16 cellular contexts compared by ENCODE assay signal in genomic region chr9:133759946-133760345, GRCh38.
"Had no signal": no experiment of that assay in that cellular context is flagged by ENCODE, and none has a peak within 500 bp of the region (broad histone marks: within the 10 kb centered on the region; RNA-seq: fewer than 3 reads in every experiment).

No MANE protein-coding gene starts in this region.

- H3K27ac Mint-ChIP-seq: activated CD4-positive, alpha-beta T cell treated with anti-CD3 and anti-CD28 coated beads, Interleukin-2, amount 10 ng/mL, durations not matched to agents 24 days and 14 days; activated CD8-positive, alpha-beta T cell treated with anti-CD3 and anti-CD28 coated beads, Interleukin-2, amount 10 ng/mL, durations not matched to agents 7 days and 5 days; activated naive CD4-positive, alpha-beta T cell treated with anti-CD3 and anti-CD28 coated beads, Interleukin-2, amount 50 U/mL, for 24 hours; T-helper 2 cell treated with Interferon-gamma antibody and Interleukin-4, amounts not matched to agents 5 μg/mL and 100 μg/mL, for 36 hours had no signal

- DNase-seq: activated CD4-positive, alpha-beta T cell treated with anti-CD3 and anti-CD28 coated beads, Interleukin-2, amount 10 ng/mL, durations not matched to agents 24 days and 14 days; activated CD4-positive, CD25-positive, alpha-beta regulatory T cell; activated CD8-positive, alpha-beta T cell treated with anti-CD3 and anti-CD28 coated beads, Interleukin-2, amount 10 ng/mL, durations not matched to agents 7 days and 5 days; activated T-cell treated with anti-CD3 and anti-CD28 coated beads for 4 hours; amygdala; effector memory CD4-positive, alpha-beta T cell; foreskin melanocyte; naive B cell; stimulated activated CD4-positive, alpha-beta T cell treated with anti-CD3 and anti-CD28 coated beads, Interleukin-12 subunit alpha, Interleukin-12 subunit beta, amount 100 ng/mL, for 4 hours; stimulated activated CD4-positive, alpha-beta T cell treated with anti-CD3 and anti-CD28 coated beads, Interleukin-2, amount 100 ng/mL, for 24 hours; SW 1271 had no signal

- H3K27ac ChIP-seq: neutrophil, thoracic aorta had no signal

- ATAC-seq: activated CD8-positive, alpha-beta T cell treated with anti-CD3 and anti-CD28 coated beads, Interleukin-2, amount 10 ng/mL, durations not matched to agents 7 days and 5 days had no signal

- H3K4me1 Mint-ChIP-seq: activated CD4-positive, alpha-beta T cell treated with anti-CD3 and anti-CD28 coated beads, Interleukin-2, amount 10 ng/mL, durations not matched to agents 24 days and 14 days; activated naive CD4-positive, alpha-beta T cell treated with anti-CD3 and anti-CD28 coated beads, Interleukin-2, amount 50 U/mL, for 24 hours had no signal

- H3K27me3 Mint-ChIP-seq: activated CD4-positive, alpha-beta T cell treated with anti-CD3 and anti-CD28 coated beads, Interleukin-2, amount 10 ng/mL, durations not matched to agents 24 days and 14 days; activated naive CD4-positive, alpha-beta T cell treated with anti-CD3 and anti-CD28 coated beads, Interleukin-2, amount 50 U/mL, for 24 hours; brain; naive B cell had no signal

- H3K9me3 Mint-ChIP-seq: activated CD4-positive, alpha-beta T cell treated with anti-CD3 and anti-CD28 coated beads, Interleukin-2, amount 10 ng/mL, durations not matched to agents 24 days and 14 days; activated naive CD4-positive, alpha-beta T cell treated with anti-CD3 and anti-CD28 coated beads, Interleukin-2, amount 50 U/mL, for 24 hours; naive B cell; T-helper 2 cell treated with Interferon-gamma antibody and Interleukin-4, amounts not matched to agents 5 μg/mL and 100 μg/mL, for 36 hours had no signal

- H3K4me3 Mint-ChIP-seq: activated CD4-positive, alpha-beta T cell treated with anti-CD3 and anti-CD28 coated beads, Interleukin-2, amount 10 ng/mL, durations not matched to agents 24 days and 14 days; activated CD8-positive, alpha-beta T cell treated with anti-CD3 and anti-CD28 coated beads, Interleukin-2, amount 10 ng/mL, durations not matched to agents 7 days and 5 days; activated naive CD4-positive, alpha-beta T cell treated with anti-CD3 and anti-CD28 coated beads, Interleukin-2, amount 50 U/mL, for 24 hours; brain; naive B cell; T-helper 2 cell treated with Interferon-gamma antibody and Interleukin-4, amounts not matched to agents 5 μg/mL and 100 μg/mL, for 36 hours had no signal

- H3K9me3 ChIP-seq: neutrophil, thoracic aorta had no signal

- H3K27me3 ChIP-seq: neutrophil had no signal

- H3K36me3 ChIP-seq: neutrophil, thoracic aorta had no signal
